Comparison of ENCODE assay signal across 32 cellular contexts in genomic region chr11:80533463-80533862, GRCh38.
"Had no signal": no experiment of that assay in that cellular context is flagged by ENCODE, and none has a peak within 500 bp of the region (broad histone marks: within the 10 kb centered on the region; RNA-seq: fewer than 3 reads in every experiment).

No MANE protein-coding gene starts in this region.

- FAIRE-seq: RCC 7860 had no signal

- H3K4me3 ChIP-seq: PC-9, SJCRH30, SK-N-MC had no signal

- H3K36me3 ChIP-seq: SJCRH30 had no signal

- H3K27ac ChIP-seq: KMS-11, PC-9, RWPE1, SJCRH30, SK-N-MC had no signal

- H3K4me2 ChIP-seq: KMS-11, PC-9 had no signal

- DNase-seq: Karpas-422, MM.1S, MV-4-11, NCI-H1092, NCI-H1105, NCI-H1417, NCI-H1436, NCI-H146, NCI-H1694, NCI-H187 treated with DMSO at 0.1 percent for 48 hours, NCI-H2029, NCI-H2081, NCI-H2171 treated with DMSO at 0.1 percent for 48 hours, NCI-H2227 treated with DMSO at 0.1 percent for 48 hours, NCI-H345, NCI-H446, NCI-H510A treated with DMSO at 0.1 percent for 48 hours, NCI-H524 treated with DMSO at 0.1 percent for 48 hours, NCI-H526 treated with DMSO at 0.1 percent for 48 hours, NCI-H748 treated with DMSO at 0.1 percent for 48 hours, NCI-H82, PC-9, SHP77, SIG-M5, SJCRH30 had no signal

- H3K27me3 ChIP-seq: SJCRH30 had no signal

- ATAC-seq: Panc1, Right ventricle myocardium inferior, SK-N-SH treated with all-trans-retinoic acid at 6 μM for 48 hours had no signal

- H3K4me1 ChIP-seq: SJCRH30 had no signal

- H3K9ac ChIP-seq: KMS-11 had no signal

- H3K9me3 ChIP-seq: SJCRH30 had no signal
